ENCODE assay signal across 13 cellular contexts in genomic region chr11:78299000-78299712, GRCh38.
"Had no signal": no experiment of that assay in that cellular context is flagged by ENCODE, and none has a peak within 500 bp of the region (broad histone marks: within the 10 kb centered on the region; RNA-seq: fewer than 3 reads in every experiment).

No MANE protein-coding gene starts in this region.

- H3K27me3 Mint-ChIP-seq: activated CD8-positive, alpha-beta memory T cell treated with anti-CD3 and anti-CD28 coated beads, Interleukin-2, amount 10 ng/mL, durations not matched to agents 7 days and 5 days; activated naive CD8-positive, alpha-beta T cell; activated T-cell treated with anti-CD3 and anti-CD28 coated beads, Interleukin-2, amount 50 U/mL, for 24 hours had no signal

- H3K27ac ChIP-seq: esophagus muscularis mucosa, skin epidermis, tibial artery, vagina had no signal

- H3K9me3 Mint-ChIP-seq: activated T-cell treated with anti-CD3 and anti-CD28 coated beads, Interleukin-2, amount 50 U/mL, for 24 hours; nephron progenitor cell had no signal

- DNase-seq: activated CD8-positive, alpha-beta memory T cell treated with anti-CD3 and anti-CD28 coated beads, Interleukin-2, amount 10 ng/mL, durations not matched to agents 7 days and 5 days; activated effector memory CD4-positive, alpha-beta T cell treated with anti-CD3 and anti-CD28 coated beads, Interleukin-2, amount 50 U/mL, for 16 hours; activated T-cell treated with anti-CD3 and anti-CD28 coated beads, Interleukin-2, amount 50 U/mL, for 24 hours; cerebellar nuclear complex; foreskin fibroblast; heart left ventricle; mesenchymal stem cell; nephron progenitor cell; tibial artery had no signal

- H3K36me3 Mint-ChIP-seq: activated naive CD8-positive, alpha-beta T cell had no signal

- H3K27me3 ChIP-seq: esophagus muscularis mucosa, heart left ventricle, tibial artery, vagina had no signal

- H3K4me3 ChIP-seq: esophagus muscularis mucosa, heart left ventricle, skin epidermis, tibial artery, vagina had no signal

- H3K9me3 ChIP-seq: esophagus muscularis mucosa, tibial artery, vagina had no signal

- H3K27ac Mint-ChIP-seq: activated CD8-positive, alpha-beta memory T cell treated with anti-CD3 and anti-CD28 coated beads, Interleukin-2, amount 10 ng/mL, durations not matched to agents 7 days and 5 days; activated naive CD8-positive, alpha-beta T cell; activated T-cell treated with anti-CD3 and anti-CD28 coated beads, Interleukin-2, amount 50 U/mL, for 24 hours; nephron progenitor cell had no signal

- ATAC-seq: activated CD8-positive, alpha-beta memory T cell treated with anti-CD3 and anti-CD28 coated beads, Interleukin-2, amount 10 ng/mL, durations not matched to agents 7 days and 5 days had no signal

- H3K4me1 ChIP-seq: vagina had no signal

- H3K36me3 ChIP-seq: esophagus muscularis mucosa, heart left ventricle, tibial artery, vagina had no signal

- H3K4me3 Mint-ChIP-seq: activated CD8-positive, alpha-beta memory T cell treated with anti-CD3 and anti-CD28 coated beads, Interleukin-2, amount 10 ng/mL, durations not matched to agents 7 days and 5 days; activated naive CD8-positive, alpha-beta T cell; activated T-cell treated with anti-CD3 and anti-CD28 coated beads, Interleukin-2, amount 50 U/mL, for 24 hours; nephron progenitor cell had no signal
